In the genomic region with DNA sequence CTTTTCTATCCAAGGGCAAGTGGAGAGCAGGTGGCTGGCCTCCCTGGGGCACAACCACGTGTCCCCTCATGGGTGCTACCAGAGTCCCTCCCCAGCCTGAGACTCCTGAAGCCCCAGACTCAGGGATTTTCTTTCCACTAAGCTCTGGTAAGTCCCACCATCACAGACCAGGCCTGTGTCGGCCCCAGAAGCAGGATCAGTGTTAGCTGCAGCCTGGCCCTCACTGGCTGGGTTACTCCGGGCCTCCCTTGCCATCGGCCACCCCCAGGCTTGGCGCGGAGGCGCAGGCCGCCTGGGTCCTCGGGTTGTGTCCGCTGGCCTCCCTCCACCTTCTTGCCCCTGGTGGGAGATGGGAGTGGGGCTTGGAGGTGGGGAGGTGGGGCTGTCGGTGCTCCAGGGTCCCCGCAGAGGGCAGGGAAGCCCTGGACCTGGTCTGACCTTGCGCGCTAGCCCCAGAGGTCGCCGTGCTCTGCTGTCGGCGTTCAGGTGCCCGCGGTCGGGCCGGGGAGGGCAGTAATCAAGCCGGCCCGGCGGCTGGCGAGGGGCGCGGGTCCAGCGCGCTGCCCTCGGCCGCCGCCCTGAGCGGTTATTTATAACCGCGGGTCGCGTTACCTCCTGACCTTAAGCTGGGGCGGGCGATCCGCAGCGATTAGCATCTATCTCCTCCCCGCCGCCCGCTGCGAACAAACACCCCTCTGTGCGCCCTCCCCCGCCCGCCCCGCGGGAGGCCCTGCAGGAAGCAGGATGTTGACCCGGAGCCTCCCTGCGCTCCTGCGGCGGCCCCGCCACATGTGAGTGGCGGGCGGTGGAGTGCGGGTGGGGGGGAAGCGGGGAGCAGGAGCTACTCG, we compare ENCODE assay signal across 1 cellular context.
A peak's percentile ranks its signal among the peaks of the same experiment; 100 is the strongest.
TF ChIP-seq lines count a peak whose summit lies in the region.

No MANE protein-coding gene starts in this region.

TF ChIP-seq in GM23338, 12 proteins besides CTCF, POLR2A, EP300 and RAD21 (continued from another document):
- TF ChIP-seq, protein P1, sequence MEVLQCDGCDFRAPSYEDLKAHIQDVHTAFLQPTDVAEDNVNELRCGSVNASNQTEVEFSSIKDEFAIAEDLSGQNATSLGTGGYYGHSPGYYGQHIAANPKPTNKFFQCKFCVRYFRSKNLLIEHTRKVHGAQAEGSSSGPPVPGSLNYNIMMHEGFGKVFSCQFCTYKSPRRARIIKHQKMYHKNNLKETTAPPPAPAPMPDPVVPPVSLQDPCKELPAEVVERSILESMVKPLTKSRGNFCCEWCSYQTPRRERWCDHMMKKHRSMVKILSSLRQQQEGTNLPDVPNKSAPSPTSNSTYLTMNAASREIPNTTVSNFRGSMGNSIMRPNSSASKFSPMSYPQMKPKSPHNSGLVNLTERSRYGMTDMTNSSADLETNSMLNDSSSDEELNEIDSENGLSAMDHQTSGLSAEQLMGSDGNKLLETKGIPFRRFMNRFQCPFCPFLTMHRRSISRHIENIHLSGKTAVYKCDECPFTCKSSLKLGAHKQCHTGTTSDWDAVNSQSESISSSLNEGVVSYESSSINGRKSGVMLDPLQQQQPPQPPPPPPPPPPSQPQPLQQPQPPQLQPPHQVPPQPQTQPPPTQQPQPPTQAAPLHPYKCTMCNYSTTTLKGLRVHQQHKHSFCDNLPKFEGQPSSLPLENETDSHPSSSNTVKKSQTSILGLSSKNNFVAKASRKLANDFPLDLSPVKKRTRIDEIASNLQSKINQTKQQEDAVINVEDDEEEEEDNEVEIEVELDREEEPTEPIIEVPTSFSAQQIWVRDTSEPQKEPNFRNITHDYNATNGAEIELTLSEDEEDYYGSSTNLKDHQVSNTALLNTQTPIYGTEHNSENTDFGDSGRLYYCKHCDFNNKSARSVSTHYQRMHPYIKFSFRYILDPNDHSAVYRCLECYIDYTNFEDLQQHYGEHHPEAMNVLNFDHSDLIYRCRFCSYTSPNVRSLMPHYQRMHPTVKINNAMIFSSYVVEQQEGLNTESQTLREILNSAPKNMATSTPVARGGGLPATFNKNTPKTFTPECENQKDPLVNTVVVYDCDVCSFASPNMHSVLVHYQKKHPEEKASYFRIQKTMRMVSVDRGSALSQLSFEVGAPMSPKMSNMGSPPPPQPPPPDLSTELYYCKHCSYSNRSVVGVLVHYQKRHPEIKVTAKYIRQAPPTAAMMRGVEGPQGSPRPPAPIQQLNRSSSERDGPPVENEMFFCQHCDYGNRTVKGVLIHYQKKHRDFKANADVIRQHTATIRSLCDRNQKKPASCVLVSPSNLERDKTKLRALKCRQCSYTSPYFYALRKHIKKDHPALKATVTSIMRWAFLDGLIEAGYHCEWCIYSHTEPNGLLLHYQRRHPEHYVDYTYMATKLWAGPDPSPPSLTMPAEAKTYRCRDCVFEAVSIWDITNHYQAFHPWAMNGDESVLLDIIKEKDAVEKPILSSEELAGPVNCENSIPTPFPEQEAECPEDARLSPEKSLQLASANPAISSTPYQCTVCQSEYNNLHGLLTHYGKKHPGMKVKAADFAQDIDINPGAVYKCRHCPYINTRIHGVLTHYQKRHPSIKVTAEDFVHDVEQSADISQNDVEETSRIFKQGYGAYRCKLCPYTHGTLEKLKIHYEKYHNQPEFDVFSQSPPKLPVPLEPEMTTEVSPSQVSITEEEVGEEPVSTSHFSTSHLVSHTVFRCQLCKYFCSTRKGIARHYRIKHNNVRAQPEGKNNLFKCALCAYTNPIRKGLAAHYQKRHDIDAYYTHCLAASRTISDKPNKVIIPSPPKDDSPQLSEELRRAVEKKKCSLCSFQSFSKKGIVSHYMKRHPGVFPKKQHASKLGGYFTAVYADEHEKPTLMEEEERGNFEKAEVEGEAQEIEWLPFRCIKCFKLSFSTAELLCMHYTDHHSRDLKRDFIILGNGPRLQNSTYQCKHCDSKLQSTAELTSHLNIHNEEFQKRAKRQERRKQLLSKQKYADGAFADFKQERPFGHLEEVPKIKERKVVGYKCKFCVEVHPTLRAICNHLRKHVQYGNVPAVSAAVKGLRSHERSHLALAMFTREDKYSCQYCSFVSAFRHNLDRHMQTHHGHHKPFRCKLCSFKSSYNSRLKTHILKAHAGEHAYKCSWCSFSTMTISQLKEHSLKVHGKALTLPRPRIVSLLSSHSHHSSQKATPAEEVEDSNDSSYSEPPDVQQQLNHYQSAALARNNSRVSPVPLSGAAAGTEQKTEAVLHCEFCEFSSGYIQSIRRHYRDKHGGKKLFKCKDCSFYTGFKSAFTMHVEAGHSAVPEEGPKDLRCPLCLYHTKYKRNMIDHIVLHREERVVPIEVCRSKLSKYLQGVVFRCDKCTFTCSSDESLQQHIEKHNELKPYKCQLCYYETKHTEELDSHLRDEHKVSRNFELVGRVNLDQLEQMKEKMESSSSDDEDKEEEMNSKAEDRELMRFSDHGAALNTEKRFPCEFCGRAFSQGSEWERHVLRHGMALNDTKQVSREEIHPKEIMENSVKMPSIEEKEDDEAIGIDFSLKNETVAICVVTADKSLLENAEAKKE (CRISPR knock-in tag; IDR thresholded peaks at IDR 0.05): no peak
- TF ChIP-seq POLR2AphosphoS5 (IDR thresholded peaks at IDR 0.05; ENCODE audit: low read depth) (peak; percentile 16; the same call in 1 of the 2 replicates), STAT1 (IDR thresholded peaks at IDR 0.05; ENCODE audit: unreplicated experiment) (no peak)
- TF ChIP-seq, protein P2, sequence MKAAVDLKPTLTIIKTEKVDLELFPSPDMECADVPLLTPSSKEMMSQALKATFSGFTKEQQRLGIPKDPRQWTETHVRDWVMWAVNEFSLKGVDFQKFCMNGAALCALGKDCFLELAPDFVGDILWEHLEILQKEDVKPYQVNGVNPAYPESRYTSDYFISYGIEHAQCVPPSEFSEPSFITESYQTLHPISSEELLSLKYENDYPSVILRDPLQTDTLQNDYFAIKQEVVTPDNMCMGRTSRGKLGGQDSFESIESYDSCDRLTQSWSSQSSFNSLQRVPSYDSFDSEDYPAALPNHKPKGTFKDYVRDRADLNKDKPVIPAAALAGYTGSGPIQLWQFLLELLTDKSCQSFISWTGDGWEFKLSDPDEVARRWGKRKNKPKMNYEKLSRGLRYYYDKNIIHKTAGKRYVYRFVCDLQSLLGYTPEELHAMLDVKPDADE (IDR thresholded peaks at IDR 0.05): 0 out of 2 replicates have a peak, but pooled peaks have one; percentile 52
TF ChIP-seq in GM23338: peak in this region for 2.
